ENCODE assay signal across 1 cellular context in genomic region chr9:114280636-114281315, GRCh38.
TF ChIP-seq lines count a peak whose summit lies in the region.

No MANE protein-coding gene starts in this region.

TF ChIP-seq in IMR-90, 13 proteins besides CTCF, POLR2A, EP300 and RAD21 (continued from another document):
- TF ChIP-seq ELK1 (IDR thresholded peaks at IDR 0.05; ENCODE audit: borderline replicate concordance, low read depth, low read length) = no peak
TF ChIP-seq in IMR-90: peak in this region for 0.
